18 cellular contexts compared by ENCODE assay signal in the genomic region with DNA sequence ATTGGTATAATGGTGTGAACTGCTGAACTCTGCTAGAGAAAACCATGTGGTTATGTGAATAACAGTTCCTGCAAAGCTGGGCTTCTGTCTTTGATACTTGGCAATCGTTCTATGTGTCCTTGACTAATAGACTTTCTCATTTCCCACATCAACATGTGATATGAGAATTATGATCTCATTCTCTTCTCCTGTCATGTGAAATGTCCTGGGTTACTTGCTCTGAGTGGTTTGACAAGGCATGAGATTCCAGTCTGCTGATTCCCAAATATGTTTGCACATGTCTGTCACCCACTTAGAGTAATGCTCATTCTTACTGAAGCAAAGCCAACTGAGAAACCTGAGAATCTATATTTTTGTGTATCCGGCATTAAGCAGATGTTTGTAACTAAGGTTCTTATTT.
DNase-seq lines count a peak whose midpoint lies in the region; ATAC-seq and TF ChIP-seq lines count a peak whose summit lies in the region.
"Had no signal": no experiment of that assay in that cellular context is flagged by ENCODE, and none has a peak within 500 bp of the region (broad histone marks: within the 10 kb centered on the region; RNA-seq: fewer than 3 reads in every experiment).

No MANE protein-coding gene starts in this region.

- peak overlapping the region; percentile 30 for H3K27ac Mint-ChIP-seq in dendritic cell treated with granulocyte-macrophage colony-stimulating factor and Interleukin-4, amounts not matched to agents 40 ng/mL and 50 ng/mL, for 4 days
- H3K27ac Mint-ChIP-seq: activated CD4-positive, alpha-beta T cell treated with anti-CD3 and anti-CD28 coated beads for 36 hours had no signal

- H3K36me3 ChIP-seq in heart right ventricle = peaks cover 0 to 26% (median 0%) of the 10 kb centered on the region in 9 donors
- no peaks in the 10 kb centered on the region for H3K36me3 ChIP-seq in right atrium auricular region
- H3K36me3 ChIP-seq in upper lobe of right lung = peaks cover 7% of the 10 kb centered on the region

- intact Hi-C loops in heart right ventricle (cut with DNase I) (no loop called here), right cardiac atrium (cut with DNase I) (no loop called here), upper lobe of right lung (cut with DNase I) (no loop called here)
- intact Hi-C loops in dendritic cell treated with granulocyte-macrophage colony-stimulating factor and Interleukin-4, amounts not matched to agents 40 ng/mL and 50 ng/mL, for 4 days (cut with micrococcal nuclease) = no loop called here

- no peaks in the 10 kb centered on the region for H3K27me3 Mint-ChIP-seq in dendritic cell treated with granulocyte-macrophage colony-stimulating factor and Interleukin-4, amounts not matched to agents 40 ng/mL and 50 ng/mL, for 4 days
- H3K27me3 Mint-ChIP-seq: activated CD4-positive, alpha-beta T cell treated with anti-CD3 and anti-CD28 coated beads for 36 hours had no signal

- 26 to 39% methylated on average over 2 of the region's 2 CpGs for WGBS in heart right ventricle, 2 donors
- WGBS in right cardiac atrium = 33% methylated on average over 2 of the region's 2 CpGs

- peaks cover 64% of the 10 kb centered on the region for H3K36me3 Mint-ChIP-seq in dendritic cell treated with granulocyte-macrophage colony-stimulating factor and Interleukin-4, amounts not matched to agents 40 ng/mL and 50 ng/mL, for 4 days (ENCODE audit: low read depth)

- ATAC-seq in heart right ventricle = peak in 5 of 8 donors; percentile 45 to 78 (median 50)
- peak; percentile 61 to 74 for ATAC-seq in right cardiac atrium
- ATAC-seq in upper lobe of right lung = no peak
- no peak for ATAC-seq in GM18867 (IDR thresholded peaks at IDR 0.05; ENCODE audit: unreplicated experiment)
- ATAC-seq: activated CD4-positive, alpha-beta T cell treated with anti-CD3 and anti-CD28 coated beads for 36 hours had no signal

- TF ChIP-seq CTCF in heart right ventricle (IDR thresholded peaks at IDR 0.05) = no peak
- TF ChIP-seq CTCF in right atrium auricular region (IDR thresholded peaks at IDR 0.05) = no peak
- no peak for TF ChIP-seq CTCF in upper lobe of right lung (IDR thresholded peaks at IDR 0.05)

- H3K27me3 ChIP-seq in heart right ventricle (no peaks in the 10 kb centered on the region), right atrium auricular region (no peaks in the 10 kb centered on the region), right cardiac atrium (ENCODE audit: control insufficient read depth, insufficient read depth) (no peaks in the 10 kb centered on the region), upper lobe of right lung (no peaks in the 10 kb centered on the region)
- H3K27me3 ChIP-seq: neutrophil had no signal

- H3K9me3 Mint-ChIP-seq in dendritic cell treated with granulocyte-macrophage colony-stimulating factor and Interleukin-4, amounts not matched to agents 40 ng/mL and 50 ng/mL, for 4 days = peaks cover 19% of the 10 kb centered on the region

- H3K9me3 ChIP-seq in heart right ventricle = peaks cover 0 to 26% (median 8%) of the 10 kb centered on the region in 11 donors
- H3K9me3 ChIP-seq in right atrium auricular region = peaks cover 0 to 12% of the 10 kb centered on the region in 2 donors
- H3K9me3 ChIP-seq in right cardiac atrium (ENCODE audit: control insufficient read depth, low read length) = no peaks in the 10 kb centered on the region
- no peaks in the 10 kb centered on the region for H3K9me3 ChIP-seq in upper lobe of right lung
- H3K9me3 ChIP-seq: Caco-2, neutrophil had no signal

- peaks cover 9% of the 10 kb centered on the region for H3K4me1 Mint-ChIP-seq in dendritic cell treated with granulocyte-macrophage colony-stimulating factor and Interleukin-4, amounts not matched to agents 40 ng/mL and 50 ng/mL, for 4 days (ENCODE audit: low read depth)
- H3K4me1 Mint-ChIP-seq: activated CD4-positive, alpha-beta T cell treated with anti-CD3 and anti-CD28 coated beads for 36 hours had no signal

- H3K4me3 Mint-ChIP-seq in dendritic cell treated with granulocyte-macrophage colony-stimulating factor and Interleukin-4, amounts not matched to agents 40 ng/mL and 50 ng/mL, for 4 days = no peak overlapping the region
- H3K4me3 Mint-ChIP-seq: activated CD4-positive, alpha-beta T cell treated with anti-CD3 and anti-CD28 coated beads for 36 hours had no signal

- DNase-seq in heart right ventricle (no peak), right atrium auricular region (ENCODE audit: low spot score) (no peak), right cardiac atrium (no peak), stromal cell of bone marrow (ENCODE audit: low read depth) (peak; percentile 52), NCI-H748 (lab: John Stamatoyannopoulos, UW; ENCODE audit: unreplicated experiment) (no peak), upper lobe of right lung (no peak)
- DNase-seq: activated CD4-positive, alpha-beta T cell treated with anti-CD3 and anti-CD28 coated beads for 36 hours; activated gamma-delta T cell; anterior cingulate cortex; Caco-2; foreskin fibroblast; NCI-H1436 treated with DMSO at 0.1 percent for 48 hours; NCI-H226; retina had no signal

- H3K4me3 ChIP-seq in heart right ventricle = no peak overlapping the region
- no peak overlapping the region for H3K4me3 ChIP-seq in right atrium auricular region
- no peak overlapping the region for H3K4me3 ChIP-seq in right cardiac atrium (ENCODE audit: low read length)
- no peak overlapping the region for H3K4me3 ChIP-seq in upper lobe of right lung
- H3K4me3 ChIP-seq: SK-N-MC had no signal

- H3K27ac ChIP-seq in heart right ventricle (peak overlapping the region in 2 of 10 donors; percentile 17 to 37), right atrium auricular region (peak overlapping the region in 1 of 2 donors; percentile 53), right cardiac atrium (ENCODE audit: low read length) (no peak overlapping the region), upper lobe of right lung (no peak overlapping the region)
- H3K27ac ChIP-seq: neutrophil, SK-N-MC had no signal

- H3K4me1 ChIP-seq in heart right ventricle (peaks cover 0 to 15% (median 0%) of the 10 kb centered on the region in 9 donors), right atrium auricular region (no peaks in the 10 kb centered on the region), right cardiac atrium (ENCODE audit: control insufficient read depth, insufficient read depth, low read length) (no peaks in the 10 kb centered on the region), upper lobe of right lung (no peaks in the 10 kb centered on the region)
- H3K4me1 ChIP-seq: Caco-2 had no signal

Comparison
In these comparisons a context has a peak if more than half of its experiments do, and no peak if none do; other contexts are left out.
1. ATAC-seq: peak in heart right ventricle (5 of 8) and right cardiac atrium (2 of 2); none in upper lobe of right lung (single experiment) and GM18867 (single experiment).